ENCODE assay signal across 8 cellular contexts in the genomic region with DNA sequence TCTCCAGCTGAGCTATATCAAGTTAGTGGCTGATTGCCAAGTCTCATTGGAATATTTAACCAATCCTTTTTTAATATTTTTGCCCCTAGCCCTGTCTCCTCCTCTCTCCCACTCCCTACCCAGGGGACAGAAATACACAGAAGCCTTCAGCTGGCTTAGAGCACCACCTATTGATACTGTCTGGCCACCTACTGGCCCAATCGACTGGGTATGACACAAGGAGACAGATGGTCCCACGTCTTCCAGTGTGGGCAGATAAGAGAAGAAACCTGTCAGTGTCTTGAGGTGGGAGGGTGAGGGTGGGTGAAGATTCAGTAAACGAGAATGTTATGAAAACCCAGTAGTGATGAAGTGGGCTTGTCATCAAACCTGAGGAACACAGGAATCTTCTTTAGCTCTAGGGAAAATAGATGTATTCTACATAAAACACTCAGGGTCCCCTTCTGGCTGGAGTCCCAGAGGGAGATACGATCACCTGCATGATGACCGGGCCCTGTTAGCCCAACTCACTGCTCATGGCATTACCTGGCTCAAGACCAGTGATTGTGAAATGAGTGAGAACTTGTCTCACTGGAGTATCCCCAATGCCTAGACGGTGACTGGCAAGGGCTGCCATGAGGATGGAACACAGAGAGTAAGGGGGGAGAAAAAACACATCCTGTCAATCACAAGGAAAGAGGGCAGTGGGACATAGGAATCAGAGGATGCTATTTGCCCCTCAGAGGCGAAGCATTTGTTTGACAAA. TPM values are rescaled to one million over a fixed set of nuclear protein-coding genes. Genes with fewer than 3 reads are reported as not detected.
DNase-seq lines count a peak whose midpoint lies in the region; ATAC-seq, FAIRE-seq and TF ChIP-seq lines count a peak whose summit lies in the region.

No MANE protein-coding gene starts in this region.

- TF ChIP-seq CTCF in bronchial epithelial cell (IDR thresholded peaks at IDR 0.05; ENCODE audit: insufficient read depth, low read length, severe bottlenecking): peak; percentile 47
- TF ChIP-seq CTCF in left lung (IDR thresholded peaks at IDR 0.05): peak in 1 of 2 donors; percentile 56

- DNase-seq in Right ventricle myocardium inferior (ENCODE audit: missing footprints) (no peak), cardiac septum (ENCODE audit: low spot score) (no peak), NCI-H2227 (lab: John Stamatoyannopoulos, UW; ENCODE audit: unreplicated experiment) (peak; percentile 47), bronchial epithelial cell (ENCODE audit: low read depth) (peak; percentile 67), left lung (no peak), aorta (no peak), NCI-H345 treated with DMSO at 0.1 percent for 48 hours (lab: John Stamatoyannopoulos, UW; ENCODE audit: unreplicated experiment) (no peak), NCI-H1436 (lab: John Stamatoyannopoulos, UW) (no peak)

- intact Hi-C loops in Right ventricle myocardium inferior (cut with DNase I) (loop anchor here (2.0 kb wide), 1 partner anchor 190 kb away; a partner anchor contains a TSS), cardiac septum (cut with DNase I) (loop anchor here (10.0 kb wide), 1 partner anchor 54 kb away; no protein-coding TSS in a partner anchor), left lung (cut with DNase I) (loop anchor here in 1 of 2 donors (5.0 kb wide), 1 partner anchor 252 kb away; no protein-coding TSS in a partner anchor), aorta (cut with DNase I) (loop anchor here (2.0 to 10.0 kb wide), 2 partner anchors 190 to 444 kb away; a partner anchor contains a TSS)

- H3K9me3 ChIP-seq in left lung (no peaks in the 10 kb centered on the region), aorta (ENCODE audit: control insufficient read depth, low read length) (no peaks in the 10 kb centered on the region)

- no peaks in the 10 kb centered on the region for H3K27me3 ChIP-seq in bronchial epithelial cell (ENCODE audit: control insufficient read depth, insufficient read depth, low read length)
- H3K27me3 ChIP-seq in left lung: no peaks in the 10 kb centered on the region
- no peaks in the 10 kb centered on the region for H3K27me3 ChIP-seq in aorta (ENCODE audit: control insufficient read depth in 1 of 2, insufficient read depth in 2 of 2, low read length in 1 of 2)

- no peak overlapping the region for H3K4me3 ChIP-seq in bronchial epithelial cell (ENCODE audit: low read depth, low read length)
- H3K4me3 ChIP-seq in left lung: no peak overlapping the region
- no peak overlapping the region for H3K4me3 ChIP-seq in aorta (ENCODE audit: low read length in 2 of 2)

- peaks cover 0 to 16% of the 10 kb centered on the region in 2 donors for H3K4me1 ChIP-seq in left lung
- no peaks in the 10 kb centered on the region for H3K4me1 ChIP-seq in aorta (ENCODE audit: control insufficient read depth in 1 of 2, insufficient read depth in 2 of 2, low read length in 2 of 2)

- no peak for FAIRE-seq in bronchial epithelial cell (lab: Jason Lieb, UNC)

- H3K36me3 ChIP-seq in bronchial epithelial cell (ENCODE audit: control insufficient read depth, insufficient read depth, low read length) (peaks cover 22% of the 10 kb centered on the region), left lung (peaks cover 0 to 69% of the 10 kb centered on the region in 2 donors), aorta (ENCODE audit: control insufficient read depth in 1 of 2, insufficient read depth in 2 of 2, low read length in 1 of 2) (peaks cover 0 to 8% of the 10 kb centered on the region in 2 donors)

- WGBS in aorta, 2 donors: 54 to 58% methylated on average over 7 of the region's 7 CpGs

- H3K27ac ChIP-seq in left lung (no peak overlapping the region), aorta (ENCODE audit: low read depth in 1 of 2, low read length in 2 of 2) (no peak overlapping the region)

- ATAC-seq in Right ventricle myocardium inferior (peak; percentile 81), left lung (peak; percentile 84), aorta (ENCODE audit: low FRiP score) (peak; percentile 83)

RNA-seq across cellular contexts. Expression of a gene that starts 26.7 kb away (rescaled TPM):
- total RNA-seq in Right ventricle myocardium inferior: 12.8 TPM
- 24.3 TPM for total RNA-seq in cardiac septum
- 9.7 and 12.0 TPM in 2 replicates for total RNA-seq in bronchial epithelial cell
- 10 to 100 TPM; 26.8 to 34.7 TPM for total RNA-seq in left lung
- total RNA-seq in aorta: 10 to 100 TPM; 28.2 to 31.5 TPM
- polyA plus RNA-seq in aorta: 1 to 10 TPM; 1.4 to 4.7 TPM

RNA-seq across cellular contexts. Expression of a gene that starts 27.1 kb away (rescaled TPM):
- 127 TPM for total RNA-seq in Right ventricle myocardium inferior
- total RNA-seq in cardiac septum: 146 TPM
- total RNA-seq in bronchial epithelial cell: 48.4 and 57.2 TPM in 2 replicates
- total RNA-seq in left lung: 10 to 100 TPM; 76.8 to 80.5 TPM
- 10 to 100 TPM; 59.6 to 86.3 TPM for total RNA-seq in aorta
- polyA plus RNA-seq in aorta: 10 to 100 TPM in 1 of 2 donors, 1 to 10 TPM in 1; 4.4 to 47.1 TPM

Comparison
In these comparisons a context has a peak if more than half of its experiments do, and no peak if none do; other contexts are left out.
1. DNase-seq: peak in NCI-H2227 (single experiment) and bronchial epithelial cell (single experiment); none in Right ventricle myocardium inferior (single experiment), cardiac septum (single experiment), left lung (0 of 2), aorta (0 of 2), NCI-H345 treated with DMSO at 0.1 percent for 48 hours (single experiment) and NCI-H1436 (single experiment).
2. Peak in every context shown above with its lines, with median percentiles within 50 percentile points of each other: ATAC-seq.